Comparison of ENCODE assay signal across 1 cellular context in genomic region chr6:72760130-72760793, GRCh38.
TF ChIP-seq lines count a peak whose summit lies in the region.

No MANE protein-coding gene starts in this region.

TF ChIP-seq in HepG2, 621 proteins besides CTCF, POLR2A, EP300 and RAD21 (continued from another document):
- TF ChIP-seq PRDM4 (CRISPR knock-in tag; IDR thresholded peaks at IDR 0.05; ENCODE audit: borderline replicate concordance) (no peak), TOE1 (CRISPR knock-in tag; IDR thresholded peaks at IDR 0.05) (no peak), ZNF746 (CRISPR knock-in tag; IDR thresholded peaks at IDR 0.05) (no peak), ZNF431 (CRISPR knock-in tag; IDR thresholded peaks at IDR 0.05; ENCODE audit: borderline replicate concordance, low read depth) (no peak), ZNF639 (CRISPR knock-in tag; conservative IDR thresholded peaks at IDR 0.05) (no peak)
